Comparison of ENCODE assay signal across 20 cellular contexts in genomic region chr4:94933799-94934198, GRCh38.
DNase-seq lines count a peak whose midpoint lies in the region; ATAC-seq and TF ChIP-seq lines count a peak whose summit lies in the region.
"Had no signal": no experiment of that assay in that cellular context is flagged by ENCODE, and none has a peak within 500 bp of the region (broad histone marks: within the 10 kb centered on the region; RNA-seq: fewer than 3 reads in every experiment).

No MANE protein-coding gene starts in this region.

- H3K4me1 ChIP-seq in IMR-90 (ENCODE audit: control insufficient read depth, insufficient read depth, low read length): peaks cover 5% of the 10 kb centered on the region
- peaks cover 13% of the 10 kb centered on the region for H3K4me1 ChIP-seq in adipocyte (ENCODE audit: control insufficient read depth, insufficient read depth, low read length)
- peaks cover 35% of the 10 kb centered on the region for H3K4me1 ChIP-seq in skeletal muscle satellite cell (ENCODE audit: control insufficient read depth, insufficient read depth, low read length)
- H3K4me1 ChIP-seq: BLaER1 treated with 17β-estradiol and CSF1 and Interleukin-3, amounts not matched to agents 10 nM and 100 nM had no signal

- H3K4me2 ChIP-seq in IMR-90 (ENCODE audit: low read depth, low read length): peak overlapping the region; percentile 65; the same call in 1 of the 2 replicates
- peak overlapping the region; percentile 80 for H3K4me2 ChIP-seq in skeletal muscle satellite cell (ENCODE audit: low read length)
- H3K4me2 ChIP-seq: BLaER1 treated with 17β-estradiol and CSF1 and Interleukin-3, amounts not matched to agents 10 nM and 100 nM; KMS-11 had no signal

- BruUV-seq in IMR-90 (replicated peaks; lab: Mats Ljungman, UMichigan): no TSS peak

- TF ChIP-seq CTCF in IMR-90 (conservative IDR thresholded peaks at IDR 0.05; ENCODE audit: low read depth, low read length): no peak

- no peak for TF ChIP-seq RAD21 in IMR-90 (IDR thresholded peaks at IDR 0.05; ENCODE audit: low read length)

- H2AFZ ChIP-seq in IMR-90 (replicated peaks; ENCODE audit: low read length, poor library complexity): no peak overlapping the region

- no peaks in the 10 kb centered on the region for H4K20me1 ChIP-seq in IMR-90 (ENCODE audit: insufficient read depth, low read length)
- H4K20me1 ChIP-seq: BLaER1 treated with 17β-estradiol and CSF1 and Interleukin-3, amounts not matched to agents 10 nM and 100 nM had no signal

- H4K5ac ChIP-seq in IMR-90 (ENCODE audit: low read depth, low read length): no peak overlapping the region

- peak overlapping the region; percentile 16; the same call in 1 of the 2 replicates for H2BK20ac ChIP-seq in IMR-90 (ENCODE audit: low read depth, low read length)

- H3K27me3 ChIP-seq in IMR-90 (ENCODE audit: control insufficient read depth, insufficient read depth, low read length) (no peaks in the 10 kb centered on the region), adipocyte (replicated peaks; ENCODE audit: control insufficient read depth, insufficient read depth, low read length) (no peaks in the 10 kb centered on the region), skeletal muscle satellite cell (ENCODE audit: control insufficient read depth, insufficient read depth, low read length) (no peaks in the 10 kb centered on the region)
- H3K27me3 ChIP-seq: BLaER1 treated with 17β-estradiol and CSF1 and Interleukin-3, amounts not matched to agents 10 nM and 100 nM; MG63 had no signal

- H3K4me3 ChIP-seq in IMR-90 (ENCODE audit: insufficient read depth, low read depth, low read length) (no peak overlapping the region), adipocyte (ENCODE audit: low read length) (no peak overlapping the region), skeletal muscle satellite cell (ENCODE audit: low read length) (peak overlapping the region; percentile 56)
- H3K4me3 ChIP-seq: BLaER1 treated with 17β-estradiol and CSF1 and Interleukin-3, amounts not matched to agents 10 nM and 100 nM; MG63 had no signal

- H3K9me1 ChIP-seq in IMR-90 (ENCODE audit: insufficient read depth, low read length): peaks cover 3% of the 10 kb centered on the region

- CTCF ChIA-PET in IMR-90 (lab: Yijun Ruan, JAX): no interaction called here

- H2BK15ac ChIP-seq in IMR-90 (ENCODE audit: low read depth, low read length): no peak overlapping the region

- H3K14ac ChIP-seq in IMR-90 (replicated peaks; ENCODE audit: low read depth, low read length): no peak overlapping the region; the same call in 1 of the 2 replicates

- H2AK9ac ChIP-seq in IMR-90 (replicated peaks; ENCODE audit: low read depth, low read length, poor library complexity): no peak overlapping the region

- DNase-seq in IMR-90 (peak; percentile 6), adipocyte (ENCODE audit: low read depth) (peak; percentile 3), epithelial cell of prostate (ENCODE audit: low read depth, low spot score) (no peak), HK-2 (ENCODE audit: unreplicated experiment) (no peak), NCI-H187 treated with DMSO at 0.1 percent for 48 hours (lab: John Stamatoyannopoulos, UW) (no peak), UCSD-AML1 (lab: John Stamatoyannopoulos, UW; ENCODE audit: unreplicated experiment) (no peak)
- DNase-seq: MG63, NCI-H1105, NCI-H1930, NCI-H2171 treated with DMSO at 0.1 percent for 48 hours, NCI-H510A, NCI-H82, SHP77 had no signal

- no peak overlapping the region for H3K56ac ChIP-seq in IMR-90 (ENCODE audit: extremely low read depth, insufficient read depth, low read length)

- 0 out of 2 replicates have a peak overlapping the region, but pooled peaks have one; percentile 1 for H2BK120ac ChIP-seq in IMR-90 (ENCODE audit: low read depth, low read length)

- in situ Hi-C loops in IMR-90 (cut with MboI; ENCODE audit: low sequenced_read_pairs): no loop called here

- WGBS in IMR-90 (ENCODE audit: extremely low coverage in 2 of 2, insufficient read length in 1 of 2), 2 experiments: no CpG with 5 or more reads among the region's 4 CpGs

- no peak overlapping the region for H4K91ac ChIP-seq in IMR-90 (ENCODE audit: insufficient read depth, low read depth, low read length)

- H3K36me3 ChIP-seq in IMR-90 (ENCODE audit: control insufficient read depth, insufficient read depth, low read length) (no peaks in the 10 kb centered on the region), adipocyte (ENCODE audit: control insufficient read depth, insufficient read depth, low read length, severe bottlenecking) (no peaks in the 10 kb centered on the region), skeletal muscle satellite cell (ENCODE audit: insufficient read depth, low read length) (no peaks in the 10 kb centered on the region)
- H3K36me3 ChIP-seq: BLaER1 treated with 17β-estradiol and CSF1 and Interleukin-3, amounts not matched to agents 10 nM and 100 nM; MG63 had no signal

- POLR2A ChIA-PET in IMR-90 (lab: Charles Lee; ENCODE audit: unreplicated experiment): interaction anchor here (0.6 kb wide), 1 partner anchor 371 kb away, joined by 3 read pairs; no protein-coding TSS in a partner anchor

- no peak overlapping the region; a peak in 1 of 4 replicates for H4K8ac ChIP-seq in IMR-90 (ENCODE audit: low read depth in 2 of 2, low read length in 2 of 2)

- H3K23ac ChIP-seq in IMR-90 (ENCODE audit: low read depth, low read length): 0 out of 2 replicates have a peak overlapping the region, but pooled peaks have one; percentile 4

- dilution Hi-C loops in IMR-90 (cut with HindIII; ENCODE audit: low sequenced_read_pairs, unreplicated experiment): no loop called here

- no peak overlapping the region for H3K9ac ChIP-seq in IMR-90 (ENCODE audit: low read depth, low read length)
- no peak overlapping the region for H3K9ac ChIP-seq in adipocyte (ENCODE audit: low read length)
- no peak overlapping the region for H3K9ac ChIP-seq in skeletal muscle satellite cell (ENCODE audit: low read depth, low read length)
- H3K9ac ChIP-seq: BLaER1 treated with 17β-estradiol and CSF1 and Interleukin-3, amounts not matched to agents 10 nM and 100 nM; KMS-11 had no signal

- H2BK5ac ChIP-seq in IMR-90 (ENCODE audit: low read depth, low read length, poor library complexity, severe bottlenecking): no peak overlapping the region

- H3K4ac ChIP-seq in IMR-90 (ENCODE audit: low read depth, low read length): no peak overlapping the region

- H3K18ac ChIP-seq in IMR-90 (ENCODE audit: low read depth, low read length): peak overlapping the region; percentile 48; the same call in 1 of the 2 replicates

- H3K9me3 ChIP-seq in IMR-90 (ENCODE audit: control insufficient read depth, insufficient read depth, low read length): no peaks in the 10 kb centered on the region
- H3K9me3 ChIP-seq in adipocyte (ENCODE audit: control insufficient read depth, low read length): no peaks in the 10 kb centered on the region
- no peaks in the 10 kb centered on the region for H3K9me3 ChIP-seq in skeletal muscle satellite cell (replicated peaks; ENCODE audit: low read length)
- H3K9me3 ChIP-seq: BLaER1 treated with 17β-estradiol and CSF1 and Interleukin-3, amounts not matched to agents 10 nM and 100 nM; MG63 had no signal

- no peak overlapping the region; the same call in 1 of the 2 replicates for H2AK5ac ChIP-seq in IMR-90 (ENCODE audit: low read depth, low read length)

- ATAC-seq in IMR-90 (ENCODE audit: low read depth) (peak; percentile 60), GM21526 (IDR thresholded peaks at IDR 0.05; ENCODE audit: low FRiP score, unreplicated experiment) (no peak)
- ATAC-seq: HCT116, Panc1 had no signal

- H3K27ac ChIP-seq in IMR-90 (ENCODE audit: insufficient read depth, low read length): no peak overlapping the region
- H3K27ac ChIP-seq in epithelial cell of prostate: peak overlapping the region; percentile 7
- H3K27ac ChIP-seq: BLaER1 treated with 17β-estradiol and CSF1 and Interleukin-3, amounts not matched to agents 10 nM and 100 nM; HL-60; KMS-11 had no signal

- TF ChIP-seq POLR2A in IMR-90 (IDR thresholded peaks at IDR 0.05; ENCODE audit: low read depth, low read length): no peak

- intact Hi-C loops in IMR-90 (cut with micrococcal nuclease): loop anchor here (2.0 kb wide), 1 partner anchor 155 kb away; no protein-coding TSS in a partner anchor

- H3K79me1 ChIP-seq in IMR-90 (ENCODE audit: low read depth in 1 of 2, low read length in 2 of 2): 0 out of 4 replicates have a peak, but pooled peaks cover 0 to 3% of the 10 kb centered on the region in 2 experiments

TF ChIP-seq in IMR-90, 13 proteins besides CTCF, POLR2A, EP300 and RAD21 (continues in another document):
- TF ChIP-seq MAFK (IDR thresholded peaks at IDR 0.05; ENCODE audit: low read depth, low read length) (no peak), MXI1 (IDR thresholded peaks at IDR 0.05; ENCODE audit: borderline replicate concordance, low read depth, low read length) (no peak), CEBPB (IDR thresholded peaks at IDR 0.05; ENCODE audit: low read depth, low read length) (no peak), RFX5 (IDR thresholded peaks at IDR 0.05; ENCODE audit: low read depth, low read length) (no peak), CHD1 (IDR thresholded peaks at IDR 0.05; ENCODE audit: low read depth, low read length) (no peak), NFE2L2 (IDR thresholded peaks at IDR 0.05; ENCODE audit: low read depth, low read length) (no peak), RCOR1 (IDR thresholded peaks at IDR 0.05; ENCODE audit: insufficient replicate concordance, low read length) (no peak), ELK1 (IDR thresholded peaks at IDR 0.05; ENCODE audit: borderline replicate concordance, low read depth, low read length) (no peak), MAZ (IDR thresholded peaks at IDR 0.05; ENCODE audit: borderline replicate concordance, low read depth, low read length) (no peak), SMC3 (IDR thresholded peaks at IDR 0.05; ENCODE audit: low read depth, low read length) (no peak), FOS (IDR thresholded peaks at IDR 0.05; ENCODE audit: low read depth, low read length) (no peak)
- TF ChIP-seq, protein P1, sequence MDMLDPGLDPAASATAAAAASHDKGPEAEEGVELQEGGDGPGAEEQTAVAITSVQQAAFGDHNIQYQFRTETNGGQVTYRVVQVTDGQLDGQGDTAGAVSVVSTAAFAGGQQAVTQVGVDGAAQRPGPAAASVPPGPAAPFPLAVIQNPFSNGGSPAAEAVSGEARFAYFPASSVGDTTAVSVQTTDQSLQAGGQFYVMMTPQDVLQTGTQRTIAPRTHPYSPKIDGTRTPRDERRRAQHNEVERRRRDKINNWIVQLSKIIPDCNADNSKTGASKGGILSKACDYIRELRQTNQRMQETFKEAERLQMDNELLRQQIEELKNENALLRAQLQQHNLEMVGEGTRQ (IDR thresholded peaks at IDR 0.05; ENCODE audit: low read depth, low read length): no peak

Comparison
In these comparisons a context has a peak if more than half of its experiments do, and no peak if none do; other contexts are left out.
1. DNase-seq: peak in IMR-90 (single experiment) and adipocyte (single experiment); none in epithelial cell of prostate (single experiment), HK-2 (single experiment), NCI-H187 treated with DMSO at 0.1 percent for 48 hours (single experiment) and UCSD-AML1 (single experiment).